ENCODE assay signal across 18 cellular contexts in the genomic region with DNA sequence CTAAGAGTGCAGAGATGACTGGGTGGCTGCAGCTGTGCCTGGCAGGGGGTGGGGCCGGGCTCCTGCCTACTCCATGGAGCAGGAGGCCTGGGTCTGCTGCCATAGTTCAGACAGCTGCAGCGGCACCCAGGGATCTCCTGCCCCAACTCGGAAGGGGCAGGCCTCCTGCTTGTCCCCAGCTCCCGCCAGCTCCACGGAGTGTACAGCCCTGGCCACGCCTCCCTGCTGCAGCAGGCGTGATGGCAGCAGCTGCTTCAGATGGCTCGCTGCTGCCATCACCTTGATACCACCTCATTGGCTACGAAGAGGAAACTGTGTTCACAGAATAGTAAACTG. TPM values are rescaled to one million over a fixed set of nuclear protein-coding genes. Genes with fewer than 3 reads are reported as not detected.
A peak's percentile ranks its signal among the peaks of the same experiment; 100 is the strongest.
DNase-seq lines count a peak whose midpoint lies in the region; ATAC-seq lines count a peak whose summit lies in the region.
"Had no signal": no experiment of that assay in that cellular context is flagged by ENCODE, and none has a peak within 500 bp of the region (broad histone marks: within the 10 kb centered on the region; RNA-seq: fewer than 3 reads in every experiment).

No MANE protein-coding gene starts in this region.

- no peaks in the 10 kb centered on the region for H3K79me2 ChIP-seq in Karpas-422 (ENCODE audit: low read length)

- H3K27me3 ChIP-seq in Karpas-422 (ENCODE audit: low read length) = no peaks in the 10 kb centered on the region; the same call in 1 of the 2 replicates
- H3K27me3 ChIP-seq: BLaER1 treated with 17β-estradiol and CSF1 and Interleukin-3, amounts not matched to agents 10 nM and 100 nM had no signal

- H3K4me2 ChIP-seq in Karpas-422 (ENCODE audit: low read depth, low read length, poor library complexity, severe bottlenecking) = peak overlapping the region; percentile 50

- H2AFZ ChIP-seq in Karpas-422 (ENCODE audit: low read length) = no peak overlapping the region

- H3K9me2 ChIP-seq in Karpas-422 (replicated peaks; ENCODE audit: insufficient read depth, low read length) = no peaks in the 10 kb centered on the region

- intact Hi-C loops in posterior vena cava (cut with DNase I) = no loop called here

- DNase-seq in DMS 273 (lab: John Stamatoyannopoulos, UW; ENCODE audit: unreplicated experiment) (peak; percentile 48), DMS 273 treated with DMSO at 0.1 percent for 48 hours (lab: John Stamatoyannopoulos, UW) (no peak), Karpas-422 (peak; percentile 57), islet precursor cell (peak; percentile 37), posterior vena cava (ENCODE audit: low spot score) (peak; percentile 78), A172 (ENCODE audit: low spot score) (no peak)
- DNase-seq in effector CD4-positive, alpha-beta T cell = no peak
- DNase-seq: AML-193; CD4-positive, CD25-positive, alpha-beta regulatory T cell; DMS79; EL; GOT3; HFFc6 had no signal

- H3K4me3 ChIP-seq in Karpas-422 (ENCODE audit: low read length) = peak overlapping the region; percentile 40; the same call in 1 of the 2 replicates
- H3K4me3 ChIP-seq: BLaER1 treated with 17β-estradiol and CSF1 and Interleukin-3, amounts not matched to agents 10 nM and 100 nM; HAP-1 had no signal

- no peaks in the 10 kb centered on the region for H3K36me3 ChIP-seq in Karpas-422 (ENCODE audit: insufficient read depth, low read length)
- H3K36me3 ChIP-seq: BLaER1 treated with 17β-estradiol and CSF1 and Interleukin-3, amounts not matched to agents 10 nM and 100 nM; HAP-1 had no signal

- ATAC-seq in HG03457 (IDR thresholded peaks at IDR 0.05; ENCODE audit: unreplicated experiment) = no peak
- ATAC-seq: HepG2 had no signal

- no peaks in the 10 kb centered on the region for H4K20me1 ChIP-seq in Karpas-422 (ENCODE audit: insufficient read depth, low read depth, low read length)
- H4K20me1 ChIP-seq: BLaER1 treated with 17β-estradiol and CSF1 and Interleukin-3, amounts not matched to agents 10 nM and 100 nM had no signal

- peak overlapping the region; percentile 31; the same call in 1 of the 2 replicates for H3K9ac ChIP-seq in Karpas-422 (ENCODE audit: low read length)
- H3K9ac ChIP-seq: BLaER1 treated with 17β-estradiol and CSF1 and Interleukin-3, amounts not matched to agents 10 nM and 100 nM had no signal

- peak overlapping the region; percentile 82 for H3K27ac ChIP-seq in Karpas-422 (ENCODE audit: low read length)
- H3K27ac ChIP-seq: 22Rv1; BLaER1 treated with 17β-estradiol and CSF1 and Interleukin-3, amounts not matched to agents 10 nM and 100 nM had no signal

- H3K9me3 ChIP-seq in Karpas-422 (ENCODE audit: low read length) = no peaks in the 10 kb centered on the region; the same call in 1 of the 2 replicates
- H3K9me3 ChIP-seq: HAP-1 had no signal

- H3K4me1 ChIP-seq in Karpas-422 (ENCODE audit: low read length) = peaks cover 80% of the 10 kb centered on the region
- H3K4me1 ChIP-seq: HAP-1 had no signal

RNA-seq across cellular contexts. Expression of gene ACTL8, which starts 35.9 kb away (rescaled TPM):
- total RNA-seq in Karpas-422 (2014; rRNA removed; shearing (Covaris generic); ENCODE audit: low replicate concordance) = 0.11 TPM in 1 of 2 replicates, not detected in the other
- total RNA-seq in posterior vena cava = not detected
- total RNA-seq in A172 (2014; rRNA removed; shearing (Covaris generic)) = not detected in 2 replicates
- total RNA-seq: CD4-positive, CD25-positive, alpha-beta regulatory T cell had no signal

Comparison
In these comparisons a context has a peak if more than half of its experiments do, and no peak if none do; other contexts are left out.
1. DNase-seq: peak in DMS 273 (single experiment), Karpas-422 (single experiment), islet precursor cell (single experiment) and posterior vena cava (single experiment); none in DMS 273 treated with DMSO at 0.1 percent for 48 hours (single experiment), A172 (single experiment) and effector CD4-positive, alpha-beta T cell (single experiment).